ENCODE assay signal across 1 cellular context in genomic region chr10:125802739-125803138, GRCh38.
TF ChIP-seq lines count a peak whose summit lies in the region.

No MANE protein-coding gene starts in this region.

TF ChIP-seq in GM12878, 131 proteins besides CTCF, POLR2A, EP300 and RAD21 (continued from another document):
- TF ChIP-seq FOS (IDR thresholded peaks at IDR 0.05; ENCODE audit: borderline replicate concordance, extremely low read depth, insufficient read length) (no peak), STAT1 (conservative IDR thresholded peaks at IDR 0.05) (no peak), SMARCA5 (IDR thresholded peaks at IDR 0.05) (no peak), ATF7 (IDR thresholded peaks at IDR 0.05; ENCODE audit: low read depth) (no peak), MEF2B (IDR thresholded peaks at IDR 0.05; ENCODE audit: partially characterized antibody, poor library complexity, severe bottlenecking) (no peak), RUNX3 (IDR thresholded peaks at IDR 0.05; ENCODE audit: low read length) (no peak), CHD2 (IDR thresholded peaks at IDR 0.05; ENCODE audit: borderline replicate concordance, low read depth, low read length) (no peak), IRF3 (IDR thresholded peaks at IDR 0.05) (no peak), SUPT20H (IDR thresholded peaks at IDR 0.05; ENCODE audit: borderline replicate concordance, control insufficient read depth, low read depth, low read length) (no peak), JUND (IDR thresholded peaks at IDR 0.05; ENCODE audit: low read depth, low read length) (no peak), EZH2 (IDR thresholded peaks at IDR 0.05; ENCODE audit: borderline replicate concordance, control insufficient read depth, low read depth, low read length) (no peak)
- TF ChIP-seq, protein P1, sequence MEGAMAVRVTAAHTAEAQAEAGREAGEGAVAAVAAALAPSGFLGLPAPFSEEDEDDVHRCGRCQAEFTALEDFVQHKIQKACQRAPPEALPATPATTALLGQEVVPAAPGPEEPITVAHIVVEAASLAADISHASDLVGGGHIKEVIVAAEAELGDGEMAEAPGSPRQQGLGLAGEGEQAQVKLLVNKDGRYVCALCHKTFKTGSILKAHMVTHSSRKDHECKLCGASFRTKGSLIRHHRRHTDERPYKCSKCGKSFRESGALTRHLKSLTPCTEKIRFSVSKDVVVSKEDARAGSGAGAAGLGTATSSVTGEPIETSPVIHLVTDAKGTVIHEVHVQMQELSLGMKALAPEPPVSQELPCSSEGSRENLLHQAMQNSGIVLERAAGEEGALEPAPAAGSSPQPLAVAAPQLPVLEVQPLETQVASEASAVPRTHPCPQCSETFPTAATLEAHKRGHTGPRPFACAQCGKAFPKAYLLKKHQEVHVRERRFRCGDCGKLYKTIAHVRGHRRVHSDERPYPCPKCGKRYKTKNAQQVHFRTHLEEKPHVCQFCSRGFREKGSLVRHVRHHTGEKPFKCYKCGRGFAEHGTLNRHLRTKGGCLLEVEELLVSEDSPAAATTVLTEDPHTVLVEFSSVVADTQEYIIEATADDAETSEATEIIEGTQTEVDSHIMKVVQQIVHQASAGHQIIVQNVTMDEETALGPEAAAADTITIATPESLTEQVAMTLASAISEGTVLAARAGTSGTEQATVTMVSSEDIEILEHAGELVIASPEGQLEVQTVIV (IDR thresholded peaks at IDR 0.05; ENCODE audit: borderline replicate concordance, partially characterized antibody) = no peak
- TF ChIP-seq, protein P2, sequence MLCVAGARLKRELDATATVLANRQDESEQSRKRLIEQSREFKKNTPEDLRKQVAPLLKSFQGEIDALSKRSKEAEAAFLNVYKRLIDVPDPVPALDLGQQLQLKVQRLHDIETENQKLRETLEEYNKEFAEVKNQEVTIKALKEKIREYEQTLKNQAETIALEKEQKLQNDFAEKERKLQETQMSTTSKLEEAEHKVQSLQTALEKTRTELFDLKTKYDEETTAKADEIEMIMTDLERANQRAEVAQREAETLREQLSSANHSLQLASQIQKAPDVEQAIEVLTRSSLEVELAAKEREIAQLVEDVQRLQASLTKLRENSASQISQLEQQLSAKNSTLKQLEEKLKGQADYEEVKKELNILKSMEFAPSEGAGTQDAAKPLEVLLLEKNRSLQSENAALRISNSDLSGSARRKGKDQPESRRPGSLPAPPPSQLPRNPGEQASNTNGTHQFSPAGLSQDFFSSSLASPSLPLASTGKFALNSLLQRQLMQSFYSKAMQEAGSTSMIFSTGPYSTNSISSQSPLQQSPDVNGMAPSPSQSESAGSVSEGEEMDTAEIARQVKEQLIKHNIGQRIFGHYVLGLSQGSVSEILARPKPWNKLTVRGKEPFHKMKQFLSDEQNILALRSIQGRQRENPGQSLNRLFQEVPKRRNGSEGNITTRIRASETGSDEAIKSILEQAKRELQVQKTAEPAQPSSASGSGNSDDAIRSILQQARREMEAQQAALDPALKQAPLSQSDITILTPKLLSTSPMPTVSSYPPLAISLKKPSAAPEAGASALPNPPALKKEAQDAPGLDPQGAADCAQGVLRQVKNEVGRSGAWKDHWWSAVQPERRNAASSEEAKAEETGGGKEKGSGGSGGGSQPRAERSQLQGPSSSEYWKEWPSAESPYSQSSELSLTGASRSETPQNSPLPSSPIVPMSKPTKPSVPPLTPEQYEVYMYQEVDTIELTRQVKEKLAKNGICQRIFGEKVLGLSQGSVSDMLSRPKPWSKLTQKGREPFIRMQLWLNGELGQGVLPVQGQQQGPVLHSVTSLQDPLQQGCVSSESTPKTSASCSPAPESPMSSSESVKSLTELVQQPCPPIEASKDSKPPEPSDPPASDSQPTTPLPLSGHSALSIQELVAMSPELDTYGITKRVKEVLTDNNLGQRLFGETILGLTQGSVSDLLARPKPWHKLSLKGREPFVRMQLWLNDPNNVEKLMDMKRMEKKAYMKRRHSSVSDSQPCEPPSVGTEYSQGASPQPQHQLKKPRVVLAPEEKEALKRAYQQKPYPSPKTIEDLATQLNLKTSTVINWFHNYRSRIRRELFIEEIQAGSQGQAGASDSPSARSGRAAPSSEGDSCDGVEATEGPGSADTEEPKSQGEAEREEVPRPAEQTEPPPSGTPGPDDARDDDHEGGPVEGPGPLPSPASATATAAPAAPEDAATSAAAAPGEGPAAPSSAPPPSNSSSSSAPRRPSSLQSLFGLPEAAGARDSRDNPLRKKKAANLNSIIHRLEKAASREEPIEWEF (IDR thresholded peaks at IDR 0.05; ENCODE audit: insufficient replicate concordance, low read depth, low read length) = no peak
